9 cellular contexts compared by ENCODE assay signal in the genomic region with DNA sequence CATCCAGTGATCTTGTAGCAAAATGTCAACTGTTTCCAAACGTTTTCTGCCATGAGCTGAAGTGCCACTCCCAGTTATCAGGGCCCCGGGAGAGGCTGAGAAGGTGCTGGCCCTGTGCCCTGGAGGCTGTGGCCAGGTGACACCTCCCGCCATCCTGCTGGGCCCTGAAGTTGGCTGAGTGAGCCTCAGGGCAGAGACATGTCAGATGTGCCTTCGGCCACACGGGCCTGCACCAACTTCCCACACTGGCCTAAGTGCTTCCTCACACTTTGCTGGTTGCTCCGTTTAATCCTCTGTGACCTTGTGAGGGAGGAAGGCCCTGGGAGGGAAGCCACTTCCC. TPM values are rescaled to one million over a fixed set of nuclear protein-coding genes. Genes with fewer than 3 reads are reported as not detected.
DNase-seq lines count a peak whose midpoint lies in the region; ATAC-seq, FAIRE-seq and TF ChIP-seq lines count a peak whose summit lies in the region.
"Had no signal": no experiment of that assay in that cellular context is flagged by ENCODE, and none has a peak within 500 bp of the region (broad histone marks: within the 10 kb centered on the region; RNA-seq: fewer than 3 reads in every experiment).

No MANE protein-coding gene starts in this region.

- H4K20me1 ChIP-seq in keratinocyte (ENCODE audit: control insufficient read depth, extremely low read depth, insufficient read depth, low read length) = no peaks in the 10 kb centered on the region

- CTCF ChIA-PET in activated CD4-positive, alpha-beta memory T cell treated with anti-CD3 and anti-CD28 coated beads for 36 hours (lab: Charles Lee) = no interaction called here

- H3K27me3 ChIP-seq in keratinocyte (ENCODE audit: control insufficient read depth, extremely low read depth, insufficient read depth, low read length) (no peaks in the 10 kb centered on the region), aorta (ENCODE audit: control insufficient read depth in 1 of 2, insufficient read depth in 2 of 2, low read length in 1 of 2) (no peaks in the 10 kb centered on the region)

- intact Hi-C loops in activated CD4-positive, alpha-beta memory T cell treated with anti-CD3 and anti-CD28 coated beads for 36 hours (cut with micrococcal nuclease) = no loop called here
- intact Hi-C loops in aorta (cut with DNase I) = no loop called here

- H3K27ac Mint-ChIP-seq in stimulated activated naive CD8-positive, alpha-beta T cell treated with anti-CD3 and anti-CD28 coated beads, Interleukin-15, Interleukin-2, amounts not matched to agents 100 ng/mL and 50 ng/mL, for 24 hours = peak overlapping the region; percentile 40
- no peak overlapping the region for H3K27ac Mint-ChIP-seq in stimulated activated naive CD8-positive, alpha-beta T cell treated with anti-CD3 and anti-CD28 coated beads, Interleukin-15, amount 100 ng/mL, for 72 hours
- peak overlapping the region; percentile 42 for H3K27ac Mint-ChIP-seq in activated CD4-positive, alpha-beta memory T cell treated with anti-CD3 and anti-CD28 coated beads for 36 hours

- H3K27me3 Mint-ChIP-seq in stimulated activated naive CD8-positive, alpha-beta T cell treated with anti-CD3 and anti-CD28 coated beads, Interleukin-15, Interleukin-2, amounts not matched to agents 100 ng/mL and 50 ng/mL, for 24 hours = no peaks in the 10 kb centered on the region
- no peaks in the 10 kb centered on the region for H3K27me3 Mint-ChIP-seq in stimulated activated naive CD8-positive, alpha-beta T cell treated with anti-CD3 and anti-CD28 coated beads, Interleukin-15, amount 100 ng/mL, for 72 hours
- H3K27me3 Mint-ChIP-seq in activated CD4-positive, alpha-beta memory T cell treated with anti-CD3 and anti-CD28 coated beads for 36 hours = no peaks in the 10 kb centered on the region

- H3K9me3 ChIP-seq in keratinocyte (ENCODE audit: control insufficient read depth, low read depth, low read length) (no peaks in the 10 kb centered on the region), aorta (ENCODE audit: control insufficient read depth, low read length) (no peaks in the 10 kb centered on the region)

- H3K27ac ChIP-seq in keratinocyte (ENCODE audit: control insufficient read depth, insufficient read depth, low read length) (peak overlapping the region; percentile 57), aorta (ENCODE audit: low read depth in 1 of 2, low read length in 2 of 2) (no peak overlapping the region)

- H2AFZ ChIP-seq in keratinocyte (ENCODE audit: control insufficient read depth, low read length) = peak overlapping the region; percentile 87

- no peaks in the 10 kb centered on the region for H3K36me3 Mint-ChIP-seq in stimulated activated naive CD8-positive, alpha-beta T cell treated with anti-CD3 and anti-CD28 coated beads, Interleukin-15, Interleukin-2, amounts not matched to agents 100 ng/mL and 50 ng/mL, for 24 hours (ENCODE audit: low read depth)
- H3K36me3 Mint-ChIP-seq in activated CD4-positive, alpha-beta memory T cell treated with anti-CD3 and anti-CD28 coated beads for 36 hours = no peaks in the 10 kb centered on the region

- dilution Hi-C loops in keratinocyte (cut with MboI; ENCODE audit: extremely low pct_ligation_motif_present, low sequenced_read_pairs) = no loop called here

- H3K79me2 ChIP-seq in keratinocyte (ENCODE audit: control insufficient read depth, insufficient read depth, low read length) = no peaks in the 10 kb centered on the region

- H3K4me3 ChIP-seq in keratinocyte (ENCODE audit: control insufficient read depth in 2 of 3, extremely low read depth in 1 of 3, insufficient read depth in 2 of 3, low read depth in 1 of 3, low read length in 3 of 3) = peak overlapping the region; percentile 42 to 65 (median 45)
- H3K4me3 ChIP-seq in aorta (ENCODE audit: low read length in 2 of 2) = no peak overlapping the region

- H3K9me3 Mint-ChIP-seq in stimulated activated naive CD8-positive, alpha-beta T cell treated with anti-CD3 and anti-CD28 coated beads, Interleukin-15, Interleukin-2, amounts not matched to agents 100 ng/mL and 50 ng/mL, for 24 hours = no peaks in the 10 kb centered on the region
- no peaks in the 10 kb centered on the region for H3K9me3 Mint-ChIP-seq in stimulated activated naive CD8-positive, alpha-beta T cell treated with anti-CD3 and anti-CD28 coated beads, Interleukin-15, amount 100 ng/mL, for 72 hours
- H3K9me3 Mint-ChIP-seq in activated CD4-positive, alpha-beta memory T cell treated with anti-CD3 and anti-CD28 coated beads for 36 hours = no peaks in the 10 kb centered on the region

- H3K4me1 ChIP-seq in keratinocyte (ENCODE audit: control insufficient read depth, extremely low read depth, insufficient read depth, low read length) (peaks cover 11% of the 10 kb centered on the region), aorta (ENCODE audit: control insufficient read depth in 1 of 2, insufficient read depth in 2 of 2, low read length in 2 of 2) (no peaks in the 10 kb centered on the region)

- no peaks in the 10 kb centered on the region for H3K4me1 Mint-ChIP-seq in stimulated activated naive CD8-positive, alpha-beta T cell treated with anti-CD3 and anti-CD28 coated beads, Interleukin-15, Interleukin-2, amounts not matched to agents 100 ng/mL and 50 ng/mL, for 24 hours (ENCODE audit: low read depth)
- H3K4me1 Mint-ChIP-seq in stimulated activated naive CD8-positive, alpha-beta T cell treated with anti-CD3 and anti-CD28 coated beads, Interleukin-15, amount 100 ng/mL, for 72 hours = peaks cover 7% of the 10 kb centered on the region
- no peaks in the 10 kb centered on the region for H3K4me1 Mint-ChIP-seq in activated CD4-positive, alpha-beta memory T cell treated with anti-CD3 and anti-CD28 coated beads for 36 hours (ENCODE audit: low read depth)

- no peaks in the 10 kb centered on the region for H3K9me1 ChIP-seq in keratinocyte (ENCODE audit: control insufficient read depth, extremely low read depth, insufficient read depth, low read length)

- peak overlapping the region; percentile 100 for H3K4me2 ChIP-seq in keratinocyte (ENCODE audit: control insufficient read depth, extremely low read depth, insufficient read depth, low read depth, low read length)

- TF ChIP-seq CTCF in keratinocyte (optimal IDR thresholded peaks at IDR 0.05 in 1 of 3, IDR thresholded peaks at IDR 0.05 in 1 of 3, conservative IDR thresholded peaks at IDR 0.05 in 1 of 3; ENCODE audit: extremely low read depth in 1 of 3, insufficient read depth in 2 of 3, low read length in 3 of 3) = no peak

- WGBS in aorta, 2 donors = 67 to 69% methylated on average over 6 of the region's 6 CpGs

- H3K36me3 ChIP-seq in keratinocyte (ENCODE audit: control insufficient read depth in 2 of 2, extremely low read depth in 1 of 2, insufficient read depth in 2 of 2, low read length in 2 of 2) (peaks cover 4 to 5% of the 10 kb centered on the region in 2 experiments), aorta (ENCODE audit: control insufficient read depth in 1 of 2, insufficient read depth in 2 of 2, low read length in 1 of 2) (no peaks in the 10 kb centered on the region)

- ATAC-seq in stimulated activated naive CD8-positive, alpha-beta T cell treated with anti-CD3 and anti-CD28 coated beads, Interleukin-15, amount 100 ng/mL, for 72 hours = no peak
- ATAC-seq in aorta (ENCODE audit: low FRiP score) = peak; percentile 40

- H3K4me3 Mint-ChIP-seq in stimulated activated naive CD8-positive, alpha-beta T cell treated with anti-CD3 and anti-CD28 coated beads, Interleukin-15, Interleukin-2, amounts not matched to agents 100 ng/mL and 50 ng/mL, for 24 hours = peak overlapping the region; percentile 75
- H3K4me3 Mint-ChIP-seq in stimulated activated naive CD8-positive, alpha-beta T cell treated with anti-CD3 and anti-CD28 coated beads, Interleukin-15, amount 100 ng/mL, for 72 hours = peak overlapping the region in 1 of 2 donors; percentile 53
- H3K4me3 Mint-ChIP-seq in activated CD4-positive, alpha-beta memory T cell treated with anti-CD3 and anti-CD28 coated beads for 36 hours = peak overlapping the region; percentile 68

- POLR2A ChIA-PET in activated CD4-positive, alpha-beta memory T cell treated with anti-CD3 and anti-CD28 coated beads for 36 hours (lab: Charles Lee) = no interaction called here

- no peak for DNase-seq in stimulated activated naive CD8-positive, alpha-beta T cell treated with anti-CD3 and anti-CD28 coated beads, Interleukin-15, amount 100 ng/mL, for 72 hours
- DNase-seq in activated CD4-positive, alpha-beta memory T cell treated with anti-CD3 and anti-CD28 coated beads for 36 hours = no peak
- DNase-seq in keratinocyte (ENCODE audit: low read depth, low spot score) (no peak), aorta (peak in 1 of 2 donors; percentile 29), urothelium cell line (ENCODE audit: low spot score) (no peak), ureter (ENCODE audit: low spot score) (no peak), superior temporal gyrus (ENCODE audit: extremely low spot score) (no peak)

- peak overlapping the region; percentile 83 for H3K9ac ChIP-seq in keratinocyte (ENCODE audit: control insufficient read depth, extremely low read depth, insufficient read depth, low read length)

- FAIRE-seq in keratinocyte (lab: Jason Lieb, UNC) (no peak), urothelium cell line (lab: Jason Lieb, UNC) (no peak)
- FAIRE-seq: G401.6 had no signal

RNA-seq across cellular contexts. Expression of gene ADPRHL1, which starts 4.8 kb away (rescaled TPM):
- under 1 TPM; 0.50 to 0.56 TPM for total RNA-seq in activated CD4-positive, alpha-beta memory T cell treated with anti-CD3 and anti-CD28 coated beads for 36 hours
- 1.2 to 2.2 TPM (median 2.0 TPM) in 3 replicates for polyA plus RNA-seq in keratinocyte
- 2.0 TPM for polyA plus RNA-seq in keratinocyte (2011; ENCODE audit: low read depth)
- polyA plus RNA-seq in keratinocyte (2011; cell fraction: cytosol; rRNA removed) = 2.6 and 3.6 TPM in 2 replicates
- 1.7 and 2.4 TPM in 2 replicates for polyA plus RNA-seq in keratinocyte (2011; cell fraction: nucleus; rRNA removed)
- 1.5 and 2.2 TPM in 2 replicates for polyA plus RNA-seq in keratinocyte (2012; ENCODE audit: low replicate concordance)
- 0.99 to 2.9 TPM (median 1.8 TPM) in 3 replicates for polyA minus RNA-seq in keratinocyte
- polyA minus RNA-seq in keratinocyte (2011; cell fraction: cytosol; rRNA and poly(A)+ RNA removed) = 4.0 TPM
- 0.11 and 0.54 TPM in 2 replicates for polyA minus RNA-seq in keratinocyte (2011; cell fraction: nucleus; rRNA and poly(A)+ RNA removed)
- total RNA-seq in aorta = 10 to 100 TPM in 1 of 2 donors, 1 to 10 TPM in 1; 2.4 to 10.8 TPM
- polyA plus RNA-seq in aorta = 1 to 10 TPM; 2.0 to 3.9 TPM
- 4.2 TPM for total RNA-seq in ureter

RNA-seq across cellular contexts. Expression of gene DCUN1D2, which starts 42.0 kb away (rescaled TPM):
- total RNA-seq in activated CD4-positive, alpha-beta memory T cell treated with anti-CD3 and anti-CD28 coated beads for 36 hours = 10 to 100 TPM; 14.4 to 15.8 TPM
- polyA plus RNA-seq in keratinocyte = 6.5 to 9.1 TPM (median 7.8 TPM) in 3 replicates
- polyA plus RNA-seq in keratinocyte (2011; ENCODE audit: low read depth) = 26.8 TPM
- polyA plus RNA-seq in keratinocyte (2011; cell fraction: cytosol; rRNA removed) = 3.7 and 5.4 TPM in 2 replicates
- 28.5 and 31.0 TPM in 2 replicates for polyA plus RNA-seq in keratinocyte (2011; cell fraction: nucleus; rRNA removed)
- 6.1 and 12.9 TPM in 2 replicates for polyA plus RNA-seq in keratinocyte (2012; ENCODE audit: low replicate concordance)
- 2.7 to 14.5 TPM (median 6.9 TPM) in 3 replicates for polyA minus RNA-seq in keratinocyte
- polyA minus RNA-seq in keratinocyte (2011; cell fraction: cytosol; rRNA and poly(A)+ RNA removed) = 9.2 TPM
- polyA minus RNA-seq in keratinocyte (2011; cell fraction: nucleus; rRNA and poly(A)+ RNA removed) = 5.3 and 12.4 TPM in 2 replicates
- 10 to 100 TPM; 16.3 to 28.2 TPM for total RNA-seq in aorta
- 10 to 100 TPM in 1 of 2 donors, 1 to 10 TPM in 1; 7.4 to 16.9 TPM for polyA plus RNA-seq in aorta
- 20.6 TPM for total RNA-seq in ureter

Comparison
In these comparisons a context has a peak if more than half of its experiments do, and no peak if none do; other contexts are left out.
1. H3K27ac Mint-ChIP-seq: peak in stimulated activated naive CD8-positive, alpha-beta T cell treated with anti-CD3 and anti-CD28 coated beads, Interleukin-15, Interleukin-2, amounts not matched to agents 100 ng/mL and 50 ng/mL, for 24 hours (single experiment) and activated CD4-positive, alpha-beta memory T cell treated with anti-CD3 and anti-CD28 coated beads for 36 hours (single experiment); none in stimulated activated naive CD8-positive, alpha-beta T cell treated with anti-CD3 and anti-CD28 coated beads, Interleukin-15, amount 100 ng/mL, for 72 hours (0 of 2).
2. H3K4me3 ChIP-seq: peak in keratinocyte (3 of 3); none in aorta (0 of 2).